In the genomic region with DNA sequence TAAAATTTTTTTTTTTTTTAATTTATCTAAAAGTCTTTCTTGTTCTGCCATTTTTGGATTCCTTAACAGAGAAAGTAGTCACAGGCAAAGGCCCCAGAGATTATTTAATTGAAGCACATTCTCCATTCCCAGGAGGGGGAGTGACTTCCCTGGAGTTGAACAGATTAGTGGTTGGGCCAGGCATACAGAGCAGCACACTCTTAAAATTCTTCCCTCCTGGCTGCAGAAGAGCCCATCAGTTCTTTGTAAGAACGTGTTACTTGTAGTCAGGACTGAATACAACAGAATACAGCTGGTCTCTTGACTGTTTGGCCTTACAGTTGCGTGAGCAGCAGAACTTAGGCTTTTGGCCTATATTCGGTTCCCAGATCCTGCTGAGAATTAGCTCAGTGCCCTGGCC, we compare ENCODE assay signal across 1 cellular context.
TF ChIP-seq lines count a peak whose summit lies in the region.

No MANE protein-coding gene starts in this region.

TF ChIP-seq in HepG2, 621 proteins besides CTCF, POLR2A, EP300 and RAD21:
- TF ChIP-seq ZKSCAN5 (CRISPR knock-in tag; IDR thresholded peaks at IDR 0.05): no peak
- peak; percentile 37; the same call in 1 of the 2 replicates for TF ChIP-seq KDM5A (IDR thresholded peaks at IDR 0.05; ENCODE audit: borderline replicate concordance, low read length)
- no peak for TF ChIP-seq HOXA7 (CRISPR knock-in tag; IDR thresholded peaks at IDR 0.05)
- no peak for TF ChIP-seq ATF7-NPFF (CRISPR knock-in tag; IDR thresholded peaks at IDR 0.05; ENCODE audit: low read depth)
